8 cellular contexts compared by ENCODE assay signal in the genomic region with DNA sequence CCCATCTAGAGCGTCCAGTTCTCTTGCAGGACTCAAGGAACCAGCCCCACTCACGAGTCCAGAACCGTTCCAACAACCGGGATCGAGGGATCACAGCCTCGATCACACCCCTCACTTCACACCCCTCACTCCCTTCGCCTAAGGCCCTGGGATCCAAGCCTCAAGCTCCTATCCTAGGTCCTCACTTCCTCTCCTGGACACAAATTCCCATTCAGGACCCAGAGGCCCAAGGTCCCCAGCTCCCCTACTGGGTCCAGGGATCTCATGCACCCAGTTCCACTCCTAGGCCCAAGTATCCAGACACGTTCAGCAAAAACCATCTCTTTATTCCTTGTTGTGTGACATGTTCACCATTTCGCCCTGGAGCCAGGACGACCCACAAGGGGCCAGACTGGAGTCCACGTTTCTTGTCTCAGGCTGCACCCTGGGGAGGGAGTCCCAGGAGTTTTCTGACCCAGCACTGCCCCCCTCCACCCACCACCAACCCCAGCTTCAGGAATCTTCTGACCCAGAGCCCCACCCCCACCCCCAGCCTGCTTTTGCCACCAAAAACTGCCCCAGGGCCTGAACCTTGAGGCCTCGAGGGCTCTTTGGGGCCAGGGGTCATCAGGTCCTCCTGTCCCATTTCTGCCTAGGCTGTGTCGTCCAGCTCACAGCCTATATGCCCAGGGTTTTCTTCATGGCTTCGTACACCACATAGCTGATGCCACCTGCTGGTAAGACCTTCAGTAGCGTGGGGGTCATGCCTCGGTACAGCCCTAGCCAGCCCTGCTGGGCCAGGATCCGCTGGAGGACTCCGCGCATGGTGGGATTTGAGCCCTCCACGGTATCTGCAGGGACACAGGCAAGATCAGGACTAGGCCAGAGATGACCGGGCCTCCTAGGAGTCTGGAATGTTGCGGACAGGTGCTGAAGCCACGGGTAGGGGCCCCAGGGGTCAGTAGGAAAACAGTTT. TPM values are rescaled to one million over a fixed set of nuclear protein-coding genes. Genes with fewer than 3 reads are reported as not detected.
DNase-seq lines count a peak whose midpoint lies in the region; ATAC-seq, FAIRE-seq and TF ChIP-seq lines count a peak whose summit lies in the region.

No MANE protein-coding gene starts in this region.

- FAIRE-seq in K562 (lab: Jason Lieb, UNC): peak; percentile 58

- peak in 1 of 2 experiments; percentile 29; a peak in 1 of 4 replicates for TF ChIP-seq RAD21 in K562 (CRISPR knock-in tag; conservative IDR thresholded peaks at IDR 0.05 in 1 of 2, IDR thresholded peaks at IDR 0.05 in 1 of 2)

- H3K79me2 ChIP-seq in KMS-11 (ENCODE audit: insufficient read depth, low read depth) (peaks cover 31% of the 10 kb centered on the region), K562 (ENCODE audit: control insufficient read depth, insufficient read depth, low read length) (peaks cover 51% of the 10 kb centered on the region)

- peak overlapping the region; percentile 73; the same call in 1 of the 2 replicates for H2AFZ ChIP-seq in KMS-11 (ENCODE audit: low read depth)
- peak overlapping the region; percentile 81 for H2AFZ ChIP-seq in K562 (ENCODE audit: low read depth, low read length)

- no peak for ATAC-seq in CD4-positive, CD25-positive, alpha-beta regulatory T cell (ENCODE audit: low read depth in 2 of 2)
- ATAC-seq in K562: no peak
- no peak for ATAC-seq in GM21529 (IDR thresholded peaks at IDR 0.05; ENCODE audit: unreplicated experiment)
- ATAC-seq in HG03196 (IDR thresholded peaks at IDR 0.05; ENCODE audit: unreplicated experiment): no peak

- H3K9me3 Mint-ChIP-seq in CD4-positive, CD25-positive, alpha-beta regulatory T cell: no peaks in the 10 kb centered on the region

- TF ChIP-seq CTCF in KMS-11 (conservative IDR thresholded peaks at IDR 0.05; ENCODE audit: low read depth, low read length) (no peak), K562 (IDR thresholded peaks at IDR 0.05 in 2 of 3, conservative IDR thresholded peaks at IDR 0.05 in 1 of 3; ENCODE audit: insufficient read depth in 2 of 3, low read depth in 1 of 3, low read length in 3 of 3) (peak; percentile 30 to 53 (median 45))

- H3K4me3 Mint-ChIP-seq in CD4-positive, CD25-positive, alpha-beta regulatory T cell: peak overlapping the region in 3 of 4 donors; percentile 11 to 90 (median 86)

- H3K4me2 ChIP-seq in KMS-11 (no peak overlapping the region; the same call in 1 of the 2 replicates), K562 (ENCODE audit: insufficient read depth, low read length) (peak overlapping the region; percentile 53)

- H3K27me3 Mint-ChIP-seq in CD4-positive, CD25-positive, alpha-beta regulatory T cell: no peaks in the 10 kb centered on the region

- peaks cover 14% of the 10 kb centered on the region for H3K9me1 ChIP-seq in K562 (ENCODE audit: control insufficient read depth, insufficient read depth, low read length)

- H3K4me1 Mint-ChIP-seq in CD4-positive, CD25-positive, alpha-beta regulatory T cell: peaks cover 0 to 43% (median 22%) of the 10 kb centered on the region in 4 donors

- POLR2A ChIA-PET in K562 (lab: Yijun Ruan, JAX): interaction anchor here (0.6 to 1.7 kb wide), 6 partner anchors 12 to 652 kb away, joined by 3 to 11 read pairs (median 4); partner anchors contain the start of genes ALKBH7 and TNFSF9

- peaks cover 3% of the 10 kb centered on the region for H3K36me3 Mint-ChIP-seq in CD4-positive, CD25-positive, alpha-beta regulatory T cell

- H4K20me1 ChIP-seq in KMS-11 (ENCODE audit: insufficient read depth) (peaks cover 22% of the 10 kb centered on the region), K562 (replicated peaks; ENCODE audit: control insufficient read depth, insufficient read depth, low read length) (peaks cover 30% of the 10 kb centered on the region)

- peak overlapping the region; percentile 72 to 95 (median 85) for H3K27ac Mint-ChIP-seq in CD4-positive, CD25-positive, alpha-beta regulatory T cell

- no peaks in the 10 kb centered on the region for H3K9me3 ChIP-seq in CD4-positive, CD25-positive, alpha-beta regulatory T cell (ENCODE audit: control insufficient read depth in 2 of 2, low read length in 2 of 2)
- H3K9me3 ChIP-seq in K562 (replicated peaks; ENCODE audit: control insufficient read depth, insufficient read depth, low read depth, low read length) (no peaks in the 10 kb centered on the region), muscle layer of colon (ENCODE audit: low read length) (no peaks in the 10 kb centered on the region)

- WGBS in K562 (ENCODE audit: insufficient coverage, low coverage, missing lambda C conversion rate): 89% methylated on average over 16 of the region's 23 CpGs

- peak overlapping the region; percentile 41 for H3K4me3 ChIP-seq in CD4-positive, CD25-positive, alpha-beta regulatory T cell (ENCODE audit: low read depth, low read length)
- no peak overlapping the region for H3K4me3 ChIP-seq in KMS-11 (IDR thresholded peaks at IDR 0.05; ENCODE audit: insufficient read depth, low read depth, low read length)
- H3K4me3 ChIP-seq in K562: no peak overlapping the region
- peak overlapping the region; percentile 7 to 41 for H3K4me3 ChIP-seq in muscle layer of colon (ENCODE audit: low read depth in 1 of 2, low read length in 2 of 2)

- BruUV-seq in K562 (replicated peaks; lab: Mats Ljungman, UMichigan): TSS peak; percentile 74

- no peak for DNase-seq in CD4-positive, CD25-positive, alpha-beta regulatory T cell
- DNase-seq in K562 (ENCODE audit: extremely low read depth in 1 of 4, low spot score in 3 of 4) (peak in 1 of 4 experiments; percentile 46), NCI-H2029 treated with DMSO at 0.1 percent for 48 hours (lab: John Stamatoyannopoulos, UW) (no peak), glomerular visceral epithelial cell (ENCODE audit: extremely low spot score) (no peak)

- intact Hi-C loops in K562 (cut with micrococcal nuclease): loop anchor here (10.0 kb wide), 2 partner anchors 111 to 261 kb away; no protein-coding TSS in a partner anchor

- CTCF ChIA-PET in K562 (lab: Yijun Ruan, JAX; ENCODE audit: low intra/inter-chr PET ratio): no interaction called here

- peaks cover 33% of the 10 kb centered on the region for H3K4me1 ChIP-seq in CD4-positive, CD25-positive, alpha-beta regulatory T cell (ENCODE audit: control insufficient read depth, insufficient read depth, low read length, poor library complexity, severe bottlenecking)
- H3K4me1 ChIP-seq in KMS-11 (ENCODE audit: low read depth, poor library complexity, severe bottlenecking) (peaks cover 20% of the 10 kb centered on the region), K562 (replicated peaks in 1 of 2; ENCODE audit: control insufficient read depth in 2 of 2, insufficient read depth in 2 of 2, low read length in 2 of 2) (peaks cover 17 to 43% of the 10 kb centered on the region in 2 experiments), muscle layer of colon (ENCODE audit: insufficient read depth, low read length) (peaks cover 28% of the 10 kb centered on the region)

- H3K9ac ChIP-seq in KMS-11 (peak overlapping the region; percentile 34; the same call in 1 of the 2 replicates), K562 (ENCODE audit: insufficient read depth in 1 of 2, low read depth in 2 of 2, low read length in 2 of 2) (peak overlapping the region; percentile 47 to 87), muscle layer of colon (ENCODE audit: low read length) (no peak overlapping the region)

- TF ChIP-seq EP300 in K562 (IDR thresholded peaks at IDR 0.05; ENCODE audit: low read length): no peak

- H3K27ac ChIP-seq in CD4-positive, CD25-positive, alpha-beta regulatory T cell (ENCODE audit: insufficient read depth, low read length, poor library complexity, severe bottlenecking): peak overlapping the region; percentile 85
- peak overlapping the region; percentile 46; the same call in 1 of the 2 replicates for H3K27ac ChIP-seq in KMS-11
- peak overlapping the region; percentile 78 for H3K27ac ChIP-seq in K562 (ENCODE audit: extremely low read depth, low read depth, low read length)
- peak overlapping the region; percentile 61 for H3K27ac ChIP-seq in muscle layer of colon (ENCODE audit: low read depth, low read length)

- peaks cover 11% of the 10 kb centered on the region for H3K36me3 ChIP-seq in CD4-positive, CD25-positive, alpha-beta regulatory T cell (ENCODE audit: control insufficient read depth, insufficient read depth, low read length)
- H3K36me3 ChIP-seq in KMS-11 (ENCODE audit: insufficient read depth) (no peaks in the 10 kb centered on the region), K562 (ENCODE audit: control insufficient read depth, insufficient read depth, low read length) (peaks cover 24% of the 10 kb centered on the region), muscle layer of colon (ENCODE audit: insufficient read depth, low read length) (peaks cover 2% of the 10 kb centered on the region)

- no peaks in the 10 kb centered on the region for H3K27me3 ChIP-seq in CD4-positive, CD25-positive, alpha-beta regulatory T cell (ENCODE audit: control insufficient read depth, insufficient read depth, low read length)
- H3K27me3 ChIP-seq in KMS-11 (ENCODE audit: insufficient read depth, low read depth) (no peaks in the 10 kb centered on the region; the same call in 1 of the 2 replicates), K562 (ENCODE audit: control insufficient read depth in 2 of 2, insufficient read depth in 2 of 2, low read length in 2 of 2) (no peaks in the 10 kb centered on the region), muscle layer of colon (ENCODE audit: control insufficient read depth in 1 of 2, insufficient read depth in 2 of 2, low read length in 2 of 2) (no peaks in the 10 kb centered on the region)

- in situ Hi-C loops in K562 (cut with MboI): no loop called here

- TF ChIP-seq POLR2A in K562 (conservative IDR thresholded peaks at IDR 0.05): no peak

RNA-seq across cellular contexts. Expression of gene KHSRP, which starts 1.4 kb away (rescaled TPM):
- 156 TPM for total RNA-seq in CD4-positive, CD25-positive, alpha-beta regulatory T cell
- 10 to 100 TPM in 3 of 4 donors, 1 to 10 TPM in 1; 9.1 to 20.3 (median 11.4) TPM for polyA plus RNA-seq in CD4-positive, CD25-positive, alpha-beta regulatory T cell
- 186 and 376 TPM in 2 replicates for total RNA-seq in K562 (2011; cell fraction: chromatin; rRNA removed; ENCODE audit: low replicate concordance)
- total RNA-seq in K562 (2011; cell fraction: nucleolus; rRNA removed): 235 and 244 TPM in 2 replicates
- 196 TPM in 2 replicates for total RNA-seq in K562 (2011; cell fraction: nucleoplasm; rRNA removed)
- total RNA-seq in K562 (2014; rRNA removed) (183 and 227 TPM in 2 replicates), K562 (2014; rRNA removed; fragmentation: Illumina TruSeq; extraction: Trizol) (94.5 and 97.2 TPM in 2 replicates), K562 (2015; rRNA removed; fragmentation: Illumina TruSeq; extraction: Trizol) (139 and 150 TPM in 2 replicates), K562 (2021) (519 and 564 TPM in 2 replicates)
- polyA plus RNA-seq in K562 (2011; rRNA removed) (93.1 and 118 TPM in 2 replicates), K562 (2014; fragmentation: Illumina TruSeq; extraction: Trizol) (215 and 288 TPM in 2 replicates), K562 (2014; fragmentation: Nextera tagmentation; extraction: Ambion mirVana) (1 to 10 TPM; 4.2 to 5.7 TPM), K562 (2014; rRNA removed) (313 and 329 TPM in 2 replicates)
- 82.9 and 159 TPM in 2 replicates for polyA plus RNA-seq in K562 (2011; cell fraction: cytosol; rRNA removed)
- 172 and 201 TPM in 2 replicates for polyA plus RNA-seq in K562 (2011; cell fraction: nucleus; rRNA removed)
- polyA plus RNA-seq in K562 (2012): 307 and 455 TPM in 2 replicates
- polyA minus RNA-seq in K562 (2011; rRNA and poly(A)+ RNA removed): 136 and 150 TPM in 2 replicates
- 200 and 285 TPM in 2 replicates for polyA minus RNA-seq in K562 (2011; cell fraction: cytosol; rRNA and poly(A)+ RNA removed)
- 88.2 and 125 TPM in 2 replicates for polyA minus RNA-seq in K562 (2011; cell fraction: nucleus; rRNA and poly(A)+ RNA removed)

RNA-seq across cellular contexts. Expression of gene SLC25A41, which starts 7.6 kb away (rescaled TPM):
- total RNA-seq in CD4-positive, CD25-positive, alpha-beta regulatory T cell: 0.42 TPM
- polyA plus RNA-seq in CD4-positive, CD25-positive, alpha-beta regulatory T cell: under 1 TPM in 1 of 4 donors, not detected in 3; 0.24 TPM
- total RNA-seq in K562 (2011; cell fraction: chromatin; rRNA removed; ENCODE audit: low replicate concordance): 1.6 and 2.4 TPM in 2 replicates
- total RNA-seq in K562 (2011; cell fraction: nucleolus; rRNA removed): 1.4 and 1.8 TPM in 2 replicates
- total RNA-seq in K562 (2011; cell fraction: nucleoplasm; rRNA removed): 1.9 and 2.8 TPM in 2 replicates
- total RNA-seq in K562 (2014; rRNA removed) (0.94 and 1.00 TPM in 2 replicates), K562 (2014; rRNA removed; fragmentation: Illumina TruSeq; extraction: Trizol) (1.1 and 1.6 TPM in 2 replicates), K562 (2015; rRNA removed; fragmentation: Illumina TruSeq; extraction: Trizol) (1.2 and 1.6 TPM in 2 replicates), K562 (2021) (4.2 and 4.6 TPM in 2 replicates)
- polyA plus RNA-seq in K562 (2011; rRNA removed) (3.3 and 6.5 TPM in 2 replicates), K562 (2014; fragmentation: Illumina TruSeq; extraction: Trizol) (2.0 and 4.7 TPM in 2 replicates), K562 (2014; fragmentation: Nextera tagmentation; extraction: Ambion mirVana) (under 1 TPM; 0.08 to 0.24 TPM), K562 (2014; rRNA removed) (4.0 and 6.7 TPM in 2 replicates)
- polyA plus RNA-seq in K562 (2011; cell fraction: cytosol; rRNA removed): 6.1 and 6.3 TPM in 2 replicates
- 3.6 and 4.5 TPM in 2 replicates for polyA plus RNA-seq in K562 (2011; cell fraction: nucleus; rRNA removed)
- polyA plus RNA-seq in K562 (2012): 3.6 TPM in 2 replicates
- 0.54 and 0.77 TPM in 2 replicates for polyA minus RNA-seq in K562 (2011; rRNA and poly(A)+ RNA removed)
- 0.76 and 2.5 TPM in 2 replicates for polyA minus RNA-seq in K562 (2011; cell fraction: cytosol; rRNA and poly(A)+ RNA removed)
- polyA minus RNA-seq in K562 (2011; cell fraction: nucleus; rRNA and poly(A)+ RNA removed): 0.27 and 0.67 TPM in 2 replicates

RNA-seq across cellular contexts. Expression of gene GTF2F1, which starts 33.0 kb away (rescaled TPM):
- total RNA-seq in CD4-positive, CD25-positive, alpha-beta regulatory T cell: 53.4 TPM
- polyA plus RNA-seq in CD4-positive, CD25-positive, alpha-beta regulatory T cell: 10 to 100 TPM; 16.0 to 19.7 (median 17.5) TPM
- 19.4 and 44.5 TPM in 2 replicates for total RNA-seq in K562 (2011; cell fraction: chromatin; rRNA removed; ENCODE audit: low replicate concordance)
- 26.5 and 29.9 TPM in 2 replicates for total RNA-seq in K562 (2011; cell fraction: nucleolus; rRNA removed)
- total RNA-seq in K562 (2011; cell fraction: nucleoplasm; rRNA removed): 20.7 and 21.6 TPM in 2 replicates
- 75.4 and 81.6 TPM in 2 replicates for total RNA-seq in K562 (2014; rRNA removed)
- 30.3 TPM in 2 replicates for total RNA-seq in K562 (2014; rRNA removed; fragmentation: Illumina TruSeq; extraction: Trizol)
- 73.5 and 79.1 TPM in 2 replicates for total RNA-seq in K562 (2015; rRNA removed; fragmentation: Illumina TruSeq; extraction: Trizol)
- total RNA-seq in K562 (2021): 58.9 and 71.7 TPM in 2 replicates
- 34.9 and 47.9 TPM in 2 replicates for polyA plus RNA-seq in K562 (2011; rRNA removed)
- 52.9 and 70.5 TPM in 2 replicates for polyA plus RNA-seq in K562 (2011; cell fraction: cytosol; rRNA removed)
- 25.6 and 38.6 TPM in 2 replicates for polyA plus RNA-seq in K562 (2011; cell fraction: nucleus; rRNA removed)
- 74.1 and 80.2 TPM in 2 replicates for polyA plus RNA-seq in K562 (2012)
- polyA plus RNA-seq in K562 (2014; fragmentation: Illumina TruSeq; extraction: Trizol): 68.4 and 85.9 TPM in 2 replicates
- polyA plus RNA-seq in K562 (2014; fragmentation: Nextera tagmentation; extraction: Ambion mirVana): 1 to 10 TPM; 4.7 to 6.3 TPM
- 66.0 and 68.7 TPM in 2 replicates for polyA plus RNA-seq in K562 (2014; rRNA removed)
- polyA minus RNA-seq in K562 (2011; rRNA and poly(A)+ RNA removed): 28.2 and 53.2 TPM in 2 replicates
- 37.8 and 49.9 TPM in 2 replicates for polyA minus RNA-seq in K562 (2011; cell fraction: cytosol; rRNA and poly(A)+ RNA removed)
- polyA minus RNA-seq in K562 (2011; cell fraction: nucleus; rRNA and poly(A)+ RNA removed): 8.5 and 12.0 TPM in 2 replicates

RNA-seq across cellular contexts. Expression of gene SLC25A23, which starts 33.6 kb away (rescaled TPM):
- 10.9 TPM for total RNA-seq in CD4-positive, CD25-positive, alpha-beta regulatory T cell
- 10 to 100 TPM in 2 of 4 donors, 1 to 10 TPM in 2; 6.6 to 14.7 (median 11.1) TPM for polyA plus RNA-seq in CD4-positive, CD25-positive, alpha-beta regulatory T cell
- total RNA-seq in K562 (2011; cell fraction: chromatin; rRNA removed; ENCODE audit: low replicate concordance): 29.1 and 59.8 TPM in 2 replicates
- 30.5 and 33.7 TPM in 2 replicates for total RNA-seq in K562 (2011; cell fraction: nucleolus; rRNA removed)
- 23.0 and 27.6 TPM in 2 replicates for total RNA-seq in K562 (2011; cell fraction: nucleoplasm; rRNA removed)
- total RNA-seq in K562 (2014; rRNA removed) (40.4 and 57.2 TPM in 2 replicates), K562 (2014; rRNA removed; fragmentation: Illumina TruSeq; extraction: Trizol) (26.2 and 26.6 TPM in 2 replicates), K562 (2015; rRNA removed; fragmentation: Illumina TruSeq; extraction: Trizol) (25.8 and 26.0 TPM in 2 replicates), K562 (2021) (72.0 and 75.1 TPM in 2 replicates)
- polyA plus RNA-seq in K562 (2011; rRNA removed) (18.7 and 20.9 TPM in 2 replicates), K562 (2014; fragmentation: Illumina TruSeq; extraction: Trizol) (64.3 and 70.5 TPM in 2 replicates), K562 (2014; fragmentation: Nextera tagmentation; extraction: Ambion mirVana) (1 to 10 TPM; 6.1 to 6.5 TPM), K562 (2014; rRNA removed) (44.3 and 47.5 TPM in 2 replicates)
- polyA plus RNA-seq in K562 (2011; cell fraction: cytosol; rRNA removed): 26.3 and 40.4 TPM in 2 replicates
- 29.0 and 43.3 TPM in 2 replicates for polyA plus RNA-seq in K562 (2011; cell fraction: nucleus; rRNA removed)
- 50.5 and 59.9 TPM in 2 replicates for polyA plus RNA-seq in K562 (2012)
- 11.8 and 15.9 TPM in 2 replicates for polyA minus RNA-seq in K562 (2011; rRNA and poly(A)+ RNA removed)
- polyA minus RNA-seq in K562 (2011; cell fraction: cytosol; rRNA and poly(A)+ RNA removed): 43.9 and 56.2 TPM in 2 replicates
- 8.1 and 11.1 TPM in 2 replicates for polyA minus RNA-seq in K562 (2011; cell fraction: nucleus; rRNA and poly(A)+ RNA removed)

RNA-seq across cellular contexts. Expression of gene CRB3, which starts 38.1 kb away (rescaled TPM):
- total RNA-seq in CD4-positive, CD25-positive, alpha-beta regulatory T cell: 1.6 TPM
- 1 to 10 TPM; 2.6 to 5.8 (median 3.7) TPM for polyA plus RNA-seq in CD4-positive, CD25-positive, alpha-beta regulatory T cell
- 0.21 TPM in 1 of 2 replicates, not detected in the other for total RNA-seq in K562 (2011; cell fraction: chromatin; rRNA removed; ENCODE audit: low replicate concordance)
- not detected in 2 replicates for total RNA-seq in K562 (2011; cell fraction: nucleolus; rRNA removed)
- not detected in 2 replicates for total RNA-seq in K562 (2011; cell fraction: nucleoplasm; rRNA removed)
- total RNA-seq in K562 (2014; rRNA removed): 0.57 TPM in 1 of 2 replicates, not detected in the other
- not detected in 2 replicates for total RNA-seq in K562 (2014; rRNA removed; fragmentation: Illumina TruSeq; extraction: Trizol)
- total RNA-seq in K562 (2015; rRNA removed; fragmentation: Illumina TruSeq; extraction: Trizol): not detected in 2 replicates
- total RNA-seq in K562 (2021): 0.49 and 0.65 TPM in 2 replicates
- 0.11 TPM in 1 of 2 replicates, not detected in the other for polyA plus RNA-seq in K562 (2011; rRNA removed)
- 0.18 TPM in 1 of 2 replicates, not detected in the other for polyA plus RNA-seq in K562 (2011; cell fraction: cytosol; rRNA removed)
- polyA plus RNA-seq in K562 (2011; cell fraction: nucleus; rRNA removed): 0.17 TPM in 1 of 2 replicates, not detected in the other
- polyA plus RNA-seq in K562 (2012): 0.13 and 0.15 TPM in 2 replicates
- not detected in 2 replicates for polyA plus RNA-seq in K562 (2014; fragmentation: Illumina TruSeq; extraction: Trizol)
- polyA plus RNA-seq in K562 (2014; fragmentation: Nextera tagmentation; extraction: Ambion mirVana): not detected
- polyA plus RNA-seq in K562 (2014; rRNA removed): 0.18 TPM in 1 of 2 replicates, not detected in the other
- not detected in 2 replicates for polyA minus RNA-seq in K562 (2011; rRNA and poly(A)+ RNA removed)
- polyA minus RNA-seq in K562 (2011; cell fraction: cytosol; rRNA and poly(A)+ RNA removed): not detected in 2 replicates
- polyA minus RNA-seq in K562 (2011; cell fraction: nucleus; rRNA and poly(A)+ RNA removed): not detected in 2 replicates

Comparison
In these comparisons a context has a peak if more than half of its experiments do, and no peak if none do; other contexts are left out.
1. H3K4me3 ChIP-seq: peak in CD4-positive, CD25-positive, alpha-beta regulatory T cell (single experiment) and muscle layer of colon (2 of 2); none in KMS-11 (single experiment) and K562 (single experiment).
2. Peak in every context shown above with its lines, with median percentiles within 50 percentile points of each other: H3K27ac ChIP-seq.